ENCODE assay signal across 16 cellular contexts in the genomic region with DNA sequence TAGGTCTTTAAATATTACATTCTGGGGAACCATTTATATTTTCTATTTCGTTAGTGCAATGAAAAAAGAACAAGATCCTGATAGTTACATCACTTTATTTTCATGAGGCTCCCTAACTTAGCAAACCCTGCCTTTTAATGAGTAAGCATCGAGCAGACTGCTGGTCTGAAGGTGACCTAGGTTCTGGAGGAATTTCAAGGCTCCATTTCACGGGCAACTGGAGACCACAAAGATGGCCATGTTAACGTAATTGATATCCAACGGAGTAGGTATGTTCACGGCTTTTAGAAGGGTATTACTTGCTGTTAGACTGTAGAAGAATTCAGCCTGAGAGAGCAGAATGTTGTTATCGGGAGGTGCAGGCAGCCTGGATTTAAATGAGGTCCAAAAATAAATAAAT.
"Had no signal": no experiment of that assay in that cellular context is flagged by ENCODE, and none has a peak within 500 bp of the region (broad histone marks: within the 10 kb centered on the region; RNA-seq: fewer than 3 reads in every experiment).

No MANE protein-coding gene starts in this region.

- DNase-seq: activated CD4-positive, alpha-beta T cell treated with anti-CD3 and anti-CD28 coated beads, Interleukin-2, amount 50 U/mL, for 1 hour; activated CD8-positive, alpha-beta memory T cell treated with anti-CD3 and anti-CD28 coated beads for 24 hours; activated naive CD8-positive, alpha-beta T cell treated with anti-CD3 and anti-CD28 coated beads for 36 hours; anterior cingulate cortex; dorsolateral prefrontal cortex; endodermal cell; midbrain; sigmoid colon; stimulated activated CD4-positive, alpha-beta T cell treated with anti-CD3 and anti-CD28 coated beads, Interleukin-1b, Interleukin-23, amount 100 ng/mL, for 48 hours; stomach; testis; upper lobe of right lung had no signal

- H3K27ac Mint-ChIP-seq: activated naive CD8-positive, alpha-beta T cell treated with anti-CD3 and anti-CD28 coated beads for 36 hours; endodermal cell; T-helper 2 cell treated with Interferon-gamma antibody and Interleukin-4, amounts not matched to agents 5 μg/mL and 100 μg/mL, for 36 hours had no signal

- H3K4me1 ChIP-seq: gastroesophageal sphincter, sigmoid colon, stomach, testis, upper lobe of right lung had no signal

- H3K27ac ChIP-seq: dorsolateral prefrontal cortex, gastroesophageal sphincter, sigmoid colon, stomach, testis, upper lobe of right lung had no signal

- H3K4me3 ChIP-seq: dorsolateral prefrontal cortex, gastroesophageal sphincter, lung, sigmoid colon, stomach, testis, upper lobe of right lung had no signal

- H3K27me3 Mint-ChIP-seq: activated naive CD8-positive, alpha-beta T cell treated with anti-CD3 and anti-CD28 coated beads for 36 hours had no signal

- H3K9me3 Mint-ChIP-seq: neural crest cell; T-helper 2 cell treated with Interferon-gamma antibody and Interleukin-4, amounts not matched to agents 5 μg/mL and 100 μg/mL, for 36 hours had no signal

- H3K27me3 ChIP-seq: dorsolateral prefrontal cortex, gastroesophageal sphincter, sigmoid colon, stomach, testis, upper lobe of right lung had no signal

- H3K4me3 Mint-ChIP-seq: activated naive CD8-positive, alpha-beta T cell treated with anti-CD3 and anti-CD28 coated beads for 36 hours; endodermal cell; neural crest cell; T-helper 2 cell treated with Interferon-gamma antibody and Interleukin-4, amounts not matched to agents 5 μg/mL and 100 μg/mL, for 36 hours had no signal

- H3K36me3 ChIP-seq: gastroesophageal sphincter, sigmoid colon, stomach, upper lobe of right lung had no signal

- H3K4me1 Mint-ChIP-seq: activated naive CD8-positive, alpha-beta T cell treated with anti-CD3 and anti-CD28 coated beads for 36 hours; neural crest cell had no signal

- ATAC-seq: gastroesophageal sphincter, upper lobe of right lung had no signal

- H3K36me3 Mint-ChIP-seq: activated naive CD8-positive, alpha-beta T cell treated with anti-CD3 and anti-CD28 coated beads for 36 hours had no signal
